Comparison of ENCODE assay signal across 23 cellular contexts in genomic region chr20:5141615-5142014, GRCh38. TPM values are rescaled to one million over a fixed set of nuclear protein-coding genes. Genes with fewer than 3 reads are reported as not detected.
DNase-seq lines count a peak whose midpoint lies in the region; ATAC-seq and TF ChIP-seq lines count a peak whose summit lies in the region.
"Had no signal": no experiment of that assay in that cellular context is flagged by ENCODE, and none has a peak within 500 bp of the region (broad histone marks: within the 10 kb centered on the region; RNA-seq: fewer than 3 reads in every experiment).

No MANE protein-coding gene starts in this region.

- ATAC-seq in mucosa of descending colon (no peak), GM19397 (IDR thresholded peaks at IDR 0.05; ENCODE audit: unreplicated experiment) (no peak), GM21737 (IDR thresholded peaks at IDR 0.05; ENCODE audit: unreplicated experiment) (no peak)
- ATAC-seq: activated T-cell treated with anti-CD3 and anti-CD28 coated beads, Interleukin-2, amount 50 U/mL, for 4 hours; body of pancreas; upper lobe of right lung had no signal

- no peak overlapping the region for H2AFZ ChIP-seq in GM23248

- DNase-seq in hippocampal formation (lab: John Stamatoyannopoulos, UW) (peak; percentile 28 to 73), pons (ENCODE audit: low spot score) (peak; percentile 94), mucosa of descending colon (no peak), GM23248 (no peak)
- DNase-seq: activated CD4-positive, alpha-beta T cell treated with anti-CD3 and anti-CD28 coated beads, Interleukin-2, amount 10 ng/mL, durations not matched to agents 7 days and 5 days; activated naive CD4-positive, alpha-beta T cell; activated T-cell treated with anti-CD3 and anti-CD28 coated beads, Interleukin-2, amount 50 U/mL, for 4 hours; body of pancreas; effector CD4-positive, alpha-beta T cell; mammary epithelial cell; NCI-H1048; NCI-H1694 treated with DMSO at 0.1 percent for 48 hours; NCI-H2171 treated with DMSO at 0.1 percent for 48 hours; NCI-H524 treated with DMSO at 0.1 percent for 48 hours; SIG-M5; stomach; upper lobe of right lung had no signal

- H4K20me1 ChIP-seq in BLaER1 treated with 17β-estradiol and CSF1 and Interleukin-3, amounts not matched to agents 10 nM and 100 nM = peaks cover 5 to 97% (median 39%) of the 10 kb centered on the region in 11 experiments; a peak in 15 of 22 replicates
- peaks cover 12% of the 10 kb centered on the region; the same call in 1 of the 2 replicates for H4K20me1 ChIP-seq in GM23248 (ENCODE audit: insufficient read depth)

- no peak overlapping the region for H3K9ac ChIP-seq in BLaER1 treated with 17β-estradiol and CSF1 and Interleukin-3, amounts not matched to agents 10 nM and 100 nM
- H3K9ac ChIP-seq in GM23248 = no peak overlapping the region

- TF ChIP-seq CTCF in mucosa of descending colon (IDR thresholded peaks at IDR 0.05) = no peak

- peaks cover 0 to 28% (median 13%) of the 10 kb centered on the region in 11 experiments; a peak in 16 of 22 replicates for H3K36me3 ChIP-seq in BLaER1 treated with 17β-estradiol and CSF1 and Interleukin-3, amounts not matched to agents 10 nM and 100 nM
- no peaks in the 10 kb centered on the region for H3K36me3 ChIP-seq in mucosa of descending colon (ENCODE audit: low read depth)
- H3K36me3 ChIP-seq in GM23248 (ENCODE audit: low read depth) = no peaks in the 10 kb centered on the region
- H3K36me3 ChIP-seq: stomach, upper lobe of right lung had no signal

- in situ Hi-C loops in GM23248 (cut with MboI) = no loop called here

- peaks cover 80% of the 10 kb centered on the region for H3K79me2 ChIP-seq in GM23248 (ENCODE audit: insufficient read depth)

- no peaks in the 10 kb centered on the region for H3K9me3 ChIP-seq in BLaER1 treated with 17β-estradiol and CSF1 and Interleukin-3, amounts not matched to agents 10 nM and 100 nM (replicated peaks in 1 of 11)
- H3K9me3 ChIP-seq in mucosa of descending colon (no peaks in the 10 kb centered on the region), GM23248 (ENCODE audit: low read depth) (no peaks in the 10 kb centered on the region)
- H3K9me3 ChIP-seq: body of pancreas, stomach, upper lobe of right lung had no signal

- no peaks in the 10 kb centered on the region for H3K27me3 ChIP-seq in BLaER1 treated with 17β-estradiol and CSF1 and Interleukin-3, amounts not matched to agents 10 nM and 100 nM
- H3K27me3 ChIP-seq in GM23248 (replicated peaks; ENCODE audit: insufficient read depth) = no peaks in the 10 kb centered on the region
- H3K27me3 ChIP-seq: body of pancreas, stomach, upper lobe of right lung had no signal

- H3K4me1 ChIP-seq in BLaER1 treated with 17β-estradiol and CSF1 and Interleukin-3, amounts not matched to agents 10 nM and 100 nM = peaks cover 7 to 57% (median 30%) of the 10 kb centered on the region in 10 experiments
- H3K4me1 ChIP-seq in mucosa of descending colon (ENCODE audit: low read depth) = peaks cover 6% of the 10 kb centered on the region
- H3K4me1 ChIP-seq in GM23248 (ENCODE audit: insufficient read depth) = no peaks in the 10 kb centered on the region

- no peaks in the 10 kb centered on the region for H3K9me2 ChIP-seq in GM23248 (ENCODE audit: insufficient read depth)

- intact Hi-C loops in mucosa of descending colon (cut with DNase I, micrococcal nuclease) = no loop called here

- no peak overlapping the region for H3K27ac ChIP-seq in BLaER1 treated with 17β-estradiol and CSF1 and Interleukin-3, amounts not matched to agents 10 nM and 100 nM
- H3K27ac ChIP-seq in angular gyrus (ENCODE audit: low read depth, low read length) = peak overlapping the region; percentile 86
- no peak overlapping the region for H3K27ac ChIP-seq in GM23248
- H3K27ac ChIP-seq: body of pancreas, epithelial cell of prostate, skin epidermis, stomach, upper lobe of right lung had no signal

- no peaks in the 10 kb centered on the region for H3F3A ChIP-seq in GM23248 (ENCODE audit: insufficient read depth)

- peak overlapping the region in 8 of 11 experiments; percentile 3 to 78 (median 36); a peak in 8 of 22 replicates for H3K4me2 ChIP-seq in BLaER1 treated with 17β-estradiol and CSF1 and Interleukin-3, amounts not matched to agents 10 nM and 100 nM
- H3K4me2 ChIP-seq in GM23248 (ENCODE audit: unreplicated experiment) = no peak overlapping the region

- H3K4me3 ChIP-seq in BLaER1 treated with 17β-estradiol and CSF1 and Interleukin-3, amounts not matched to agents 10 nM and 100 nM = no peak overlapping the region
- H3K4me3 ChIP-seq in mucosa of descending colon = no peak overlapping the region
- no peak overlapping the region for H3K4me3 ChIP-seq in GM23248
- H3K4me3 ChIP-seq: body of pancreas, skin epidermis, stomach, upper lobe of right lung had no signal

- 55 to 66% methylated on average over 2 of the region's 2 CpGs for WGBS in GM23248 (ENCODE audit: low coverage in 1 of 2, low lambda C conversion rate in 2 of 2, missing lambda C conversion rate in 2 of 2), 2 experiments

RNA-seq across cellular contexts. Expression of gene CDS2, which starts 14.8 kb away (rescaled TPM):
- 10 to 100 TPM; 37.9 to 59.5 (median 39.6) TPM for total RNA-seq in mucosa of descending colon
- 31.6 and 37.1 TPM in 2 replicates for total RNA-seq in GM23248 (2014; rRNA removed; shearing (Covaris generic))
- polyA plus RNA-seq in GM23248 (2016; fragmentation: Nextera tagmentation; extraction: Ambion mirVana) = 29.4 and 32.1 TPM in 2 replicates

RNA-seq across cellular contexts. Expression of gene PCNA, which starts 21.9 kb away (rescaled TPM):
- 10 to 100 TPM; 43.4 to 91.1 (median 48.7) TPM for total RNA-seq in mucosa of descending colon
- total RNA-seq in GM23248 (2014; rRNA removed; shearing (Covaris generic)) = 116 and 117 TPM in 2 replicates
- 84.8 and 88.1 TPM in 2 replicates for polyA plus RNA-seq in GM23248 (2016; fragmentation: Nextera tagmentation; extraction: Ambion mirVana)

RNA-seq across cellular contexts. Expression of gene TMEM230, which starts 28.7 kb away (rescaled TPM):
- total RNA-seq in mucosa of descending colon = 10 to 100 TPM; 66.2 to 76.2 (median 67.7) TPM
- total RNA-seq in GM23248 (2014; rRNA removed; shearing (Covaris generic)) = 171 and 174 TPM in 2 replicates
- 233 and 249 TPM in 2 replicates for polyA plus RNA-seq in GM23248 (2016; fragmentation: Nextera tagmentation; extraction: Ambion mirVana)

Comparison
In these comparisons a context has a peak if more than half of its experiments do, and no peak if none do; other contexts are left out.
1. DNase-seq: peak in hippocampal formation (2 of 2) and pons (single experiment); none in mucosa of descending colon (0 of 3) and GM23248 (single experiment).